8 cellular contexts compared by ENCODE assay signal in the genomic region with DNA sequence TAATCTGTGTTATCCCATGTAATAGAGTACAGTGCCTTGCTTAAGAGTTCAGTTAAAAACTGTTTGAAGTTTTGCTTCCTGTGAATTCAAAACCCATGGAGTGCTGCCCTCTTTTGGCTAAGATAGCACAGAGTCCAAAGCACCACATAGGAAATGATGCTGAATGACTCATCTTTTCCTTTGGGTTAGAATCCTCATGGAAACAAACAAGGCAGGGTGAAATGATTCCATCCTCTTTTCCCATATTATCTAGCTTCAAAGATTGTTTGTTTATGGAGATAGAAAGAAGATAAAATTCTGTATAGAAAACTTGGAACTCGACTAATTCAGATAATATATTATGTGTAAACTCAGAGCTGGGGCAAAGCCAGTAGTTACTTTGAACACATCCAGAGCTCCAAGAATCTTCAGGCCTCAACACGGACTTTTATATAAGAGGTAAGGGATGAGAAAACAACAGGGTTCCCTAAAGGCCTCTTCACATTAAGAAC.
DNase-seq lines count a peak whose midpoint lies in the region; ATAC-seq and TF ChIP-seq lines count a peak whose summit lies in the region.

No MANE protein-coding gene starts in this region.

- H3K27me3 ChIP-seq in A673 (replicated peaks; ENCODE audit: insufficient read depth, low read depth, low read length, poor library complexity) (no peaks in the 10 kb centered on the region), uterus (no peaks in the 10 kb centered on the region)

- TF ChIP-seq CTCF in A673 (conservative IDR thresholded peaks at IDR 0.05; ENCODE audit: low read depth, low read length) = peak; percentile 90
- peak; percentile 90 for TF ChIP-seq CTCF in epithelial cell of esophagus (IDR thresholded peaks at IDR 0.05; ENCODE audit: insufficient read depth, low read depth, low read length, missing control alignments)
- TF ChIP-seq CTCF in uterus (IDR thresholded peaks at IDR 0.05) = peak; percentile 71 to 91 (median 86)

- BruUV-seq in A673 (replicated peaks; lab: Mats Ljungman, UMichigan) = no TSS peak

- H3K4me1 ChIP-seq in A673 (ENCODE audit: insufficient read depth, low read length, poor library complexity, severe bottlenecking) (peaks cover 20% of the 10 kb centered on the region), uterus (no peaks in the 10 kb centered on the region)

- H3K9me3 ChIP-seq in A673 (ENCODE audit: low read depth, low read length, poor library complexity, severe bottlenecking) (no peaks in the 10 kb centered on the region), uterus (no peaks in the 10 kb centered on the region)

- DNase-seq in A673 (ENCODE audit: low spot score) (peak; percentile 93), GM04503 (ENCODE audit: low read depth) (peak; percentile 82), NCI-H1694 (lab: John Stamatoyannopoulos, UW) (peak; percentile 72), T1000 (lab: John Stamatoyannopoulos, UW) (peak; percentile 51), epithelial cell of esophagus (ENCODE audit: low read depth) (peak; percentile 85), mucosa of gallbladder (ENCODE audit: low spot score) (peak; percentile 67), uterus (peak; percentile 36 to 82)

- intact Hi-C loops in A673 (cut with micrococcal nuclease; ENCODE audit: unreplicated experiment) = loop anchor here (1.0 to 10.0 kb wide), 4 partner anchors 299 to 776 kb away; no protein-coding TSS in a partner anchor
- intact Hi-C loops in uterus (cut with DNase I; ENCODE audit: low total_unique reads) = no loop called here

- H3K27ac ChIP-seq in A673 (ENCODE audit: low read depth, low read length, poor library complexity, severe bottlenecking) (peak overlapping the region; percentile 65), uterus (peak overlapping the region; percentile 77 to 93)

- no peaks in the 10 kb centered on the region for H3K36me3 ChIP-seq in A673 (ENCODE audit: insufficient read depth, low read length, poor library complexity, severe bottlenecking)
- H3K36me3 ChIP-seq in uterus = no peaks in the 10 kb centered on the region

- TF ChIP-seq POLR2A in uterus (IDR thresholded peaks at IDR 0.05) = peak in 1 of 2 donors; percentile 25

- CTCF ChIA-PET in A673 (lab: Charles Lee) = interaction anchor here (0.7 to 1.1 kb wide), 2 partner anchors 83 to 214 kb away, joined by 3 to 4 read pairs; no protein-coding TSS in a partner anchor

- POLR2A ChIA-PET in A673 (lab: Charles Lee; ENCODE audit: low non-redundant PET) = interaction anchor here (0.6 kb wide), 1 partner anchor 89 kb away, joined by 3 read pairs; no protein-coding TSS in a partner anchor

- ATAC-seq in HG02642 (IDR thresholded peaks at IDR 0.05; ENCODE audit: poor library complexity, unreplicated experiment) = peak; percentile 72

- no peak overlapping the region for H3K4me3 ChIP-seq in A673 (ENCODE audit: low read depth, low read length, poor library complexity, severe bottlenecking)
- no peak overlapping the region for H3K4me3 ChIP-seq in epithelial cell of esophagus (ENCODE audit: low read length)
- H3K4me3 ChIP-seq in uterus = no peak overlapping the region
